Comparison of ENCODE assay signal across 8 cellular contexts in genomic region chr7:2641406-2642393, GRCh38. TPM values are rescaled to one million over a fixed set of nuclear protein-coding genes. Genes with fewer than 3 reads are reported as not detected.
DNase-seq lines count a peak whose midpoint lies in the region; ATAC-seq and TF ChIP-seq lines count a peak whose summit lies in the region.

No MANE protein-coding gene starts in this region.

- POLR2A ChIA-PET in GM10248 (lab: Yijun Ruan, JAX): no interaction called here

- H3K4me3 Mint-ChIP-seq in progenitor cell of endocrine pancreas (ENCODE audit: low read depth): no peak overlapping the region

- peaks cover 24 to 41% of the 10 kb centered on the region in 2 donors for H3K4me1 ChIP-seq in ascending aorta

- H3K36me3 Mint-ChIP-seq in progenitor cell of endocrine pancreas (ENCODE audit: insufficient read depth): no peaks in the 10 kb centered on the region

- peak overlapping the region; percentile 72 to 80 for H3K27ac ChIP-seq in ascending aorta

- TF ChIP-seq CTCF in GM10248 (IDR thresholded peaks at IDR 0.05; ENCODE audit: control extremely low read depth, extremely low read depth, low read depth, missing control alignments): no peak
- TF ChIP-seq CTCF in ascending aorta (IDR thresholded peaks at IDR 0.05): no peak
- TF ChIP-seq CTCF in progenitor cell of endocrine pancreas (IDR thresholded peaks at IDR 0.05; ENCODE audit: unreplicated experiment): no peak

- H3K27me3 ChIP-seq in ascending aorta: no peaks in the 10 kb centered on the region

- H3K27me3 Mint-ChIP-seq in progenitor cell of endocrine pancreas: no peaks in the 10 kb centered on the region

- H3K9me3 Mint-ChIP-seq in progenitor cell of endocrine pancreas (ENCODE audit: low read depth): no peaks in the 10 kb centered on the region

- H3K4me3 ChIP-seq in ascending aorta: peak overlapping the region; percentile 39 to 56

- intact Hi-C loops in ascending aorta (cut with DNase I): loop anchor here (1.0 to 10.0 kb wide), 3 partner anchors 10 to 157 kb away; partner anchors contain the start of gene TTYH3
- intact Hi-C loops in left cardiac atrium (cut with DNase I): no loop called here

- H3K9me3 ChIP-seq in ascending aorta: no peaks in the 10 kb centered on the region

- no peaks in the 10 kb centered on the region for H3K4me1 Mint-ChIP-seq in progenitor cell of endocrine pancreas (ENCODE audit: low read depth)

- DNase-seq in GM10248 (ENCODE audit: extremely low spot score): peak; percentile 77
- DNase-seq in HK-2 (ENCODE audit: unreplicated experiment): peak; percentile 95
- DNase-seq in ascending aorta (ENCODE audit: low spot score in 2 of 2): peak; percentile 88 to 95
- DNase-seq in left cardiac atrium: peak; percentile 94
- no peak for DNase-seq in progenitor cell of endocrine pancreas (ENCODE audit: low spot score, unreplicated experiment)
- no peak for DNase-seq in NCI-H774 (lab: John Stamatoyannopoulos, UW)
- DNase-seq in NCI-H1436 (lab: John Stamatoyannopoulos, UW): no peak

- peaks cover 0 to under 1% of the 10 kb centered on the region in 2 donors for H3K36me3 ChIP-seq in ascending aorta

- ATAC-seq in left cardiac atrium (peak; percentile 73 to 75), HG03108 (IDR thresholded peaks at IDR 0.05; ENCODE audit: unreplicated experiment) (no peak)

- CTCF ChIA-PET in GM10248 (lab: Yijun Ruan, JAX): interaction anchor here (0.7 to 1.4 kb wide), 5 partner anchors 18 to 68 kb away, joined by 3 to 4 read pairs (median 3); no protein-coding TSS in a partner anchor

- H3K27ac Mint-ChIP-seq in progenitor cell of endocrine pancreas: peak overlapping the region; percentile 41

RNA-seq across cellular contexts. Expression of gene TTYH3, which starts 9.9 kb away (rescaled TPM):
- total RNA-seq in ascending aorta: 70.5 TPM
- 10 to 100 TPM; 30.3 to 38.7 TPM for total RNA-seq in left cardiac atrium
- total RNA-seq in progenitor cell of endocrine pancreas: 166 and 170 TPM in 2 replicates

RNA-seq across cellular contexts. Expression of gene AMZ1, which starts 46.3 kb away (rescaled TPM):
- total RNA-seq in ascending aorta: not detected
- total RNA-seq in left cardiac atrium: under 1 TPM; 0.27 to 0.34 TPM
- 0.07 and 0.19 TPM in 2 replicates for total RNA-seq in progenitor cell of endocrine pancreas

Comparison
In these comparisons a context has a peak if more than half of its experiments do, and no peak if none do; other contexts are left out.
1. DNase-seq: peak in GM10248 (single experiment), HK-2 (single experiment), ascending aorta (2 of 2) and left cardiac atrium (single experiment); none in progenitor cell of endocrine pancreas (single experiment), NCI-H774 (single experiment) and NCI-H1436 (single experiment).